In the genomic region with DNA sequence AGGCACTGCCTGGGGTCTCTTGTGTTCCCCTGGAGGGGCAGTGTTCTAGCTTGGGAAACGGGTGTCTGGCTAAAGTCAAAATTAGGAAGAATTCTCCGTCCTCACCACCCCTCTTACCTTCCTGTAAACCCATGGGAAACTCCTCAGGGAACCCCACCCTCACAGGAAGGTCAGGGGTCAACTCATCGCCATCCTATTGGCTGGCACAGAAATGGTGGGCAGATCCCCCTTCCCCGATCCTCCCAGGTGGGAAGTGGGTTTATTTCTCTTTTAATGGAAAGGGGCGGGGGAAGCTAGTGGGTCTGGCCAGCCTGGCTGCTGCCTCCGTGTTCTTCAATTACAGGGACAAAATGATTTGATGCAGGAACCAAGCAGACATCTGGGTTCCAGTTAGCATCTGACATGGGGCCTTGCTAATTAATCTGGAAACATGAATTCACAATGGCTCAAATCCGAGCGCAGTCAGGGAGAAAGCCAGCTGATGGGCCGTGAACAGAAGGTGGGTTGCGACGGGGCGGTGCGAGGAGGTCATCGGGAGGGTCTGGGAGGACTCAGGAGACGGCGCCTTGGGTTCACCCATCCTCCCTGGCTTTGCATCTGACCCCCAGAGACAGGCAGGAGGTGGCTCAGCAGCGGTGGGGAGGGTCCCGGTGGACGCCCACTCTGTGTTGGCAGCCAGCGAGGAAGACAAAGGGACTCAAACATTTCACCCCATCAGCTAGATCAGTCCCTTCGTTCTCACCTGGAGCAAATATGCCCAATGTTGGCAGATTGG, we compare ENCODE assay signal across 1 cellular context.
A peak's percentile ranks its signal among the peaks of the same experiment; 100 is the strongest.
TF ChIP-seq lines count a peak whose summit lies in the region.

No MANE protein-coding gene starts in this region.

TF ChIP-seq in K562, 482 proteins besides CTCF, POLR2A, EP300 and RAD21:
- TF ChIP-seq NR2C2 (CRISPR knock-in tag; IDR thresholded peaks at IDR 0.05) = no peak
- TF ChIP-seq NR2C2 (tag; IDR thresholded peaks at IDR 0.05) = peak; percentile 34; the same call in 1 of the 2 replicates
- TF ChIP-seq NUFIP1 (IDR thresholded peaks at IDR 0.05; ENCODE audit: partially characterized antibody) = no peak
- TF ChIP-seq, protein P1, sequence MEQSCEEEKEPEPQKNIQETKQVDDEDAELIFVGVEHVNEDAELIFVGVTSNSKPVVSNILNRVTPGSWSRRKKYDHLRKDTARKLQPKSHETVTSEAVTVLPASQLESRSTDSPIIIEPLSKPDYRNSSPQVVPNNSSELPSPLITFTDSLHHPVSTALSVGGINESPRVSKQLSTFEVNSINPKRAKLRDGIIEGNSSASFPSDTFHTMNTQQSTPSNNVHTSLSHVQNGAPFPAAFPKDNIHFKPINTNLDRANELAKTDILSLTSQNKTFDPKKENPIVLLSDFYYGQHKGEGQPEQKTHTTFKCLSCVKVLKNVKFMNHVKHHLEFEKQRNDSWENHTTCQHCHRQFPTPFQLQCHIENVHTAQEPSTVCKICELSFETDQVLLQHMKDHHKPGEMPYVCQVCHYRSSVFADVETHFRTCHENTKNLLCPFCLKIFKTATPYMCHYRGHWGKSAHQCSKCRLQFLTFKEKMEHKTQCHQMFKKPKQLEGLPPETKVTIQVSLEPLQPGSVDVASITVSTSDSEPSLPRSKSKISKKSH (CRISPR knock-in tag; IDR thresholded peaks at IDR 0.05) = no peak
- peak; percentile 25; the same call in 1 of the 2 replicates for TF ChIP-seq NR2C1 (IDR thresholded peaks at IDR 0.05)
- 0 out of 2 replicates have a peak, but pooled peaks have one; percentile 26 for TF ChIP-seq NR2C1 (tag; IDR thresholded peaks at IDR 0.05)
TF ChIP-seq in K562: peak in this region for 2.
